ENCODE assay signal across 12 cellular contexts in the genomic region with DNA sequence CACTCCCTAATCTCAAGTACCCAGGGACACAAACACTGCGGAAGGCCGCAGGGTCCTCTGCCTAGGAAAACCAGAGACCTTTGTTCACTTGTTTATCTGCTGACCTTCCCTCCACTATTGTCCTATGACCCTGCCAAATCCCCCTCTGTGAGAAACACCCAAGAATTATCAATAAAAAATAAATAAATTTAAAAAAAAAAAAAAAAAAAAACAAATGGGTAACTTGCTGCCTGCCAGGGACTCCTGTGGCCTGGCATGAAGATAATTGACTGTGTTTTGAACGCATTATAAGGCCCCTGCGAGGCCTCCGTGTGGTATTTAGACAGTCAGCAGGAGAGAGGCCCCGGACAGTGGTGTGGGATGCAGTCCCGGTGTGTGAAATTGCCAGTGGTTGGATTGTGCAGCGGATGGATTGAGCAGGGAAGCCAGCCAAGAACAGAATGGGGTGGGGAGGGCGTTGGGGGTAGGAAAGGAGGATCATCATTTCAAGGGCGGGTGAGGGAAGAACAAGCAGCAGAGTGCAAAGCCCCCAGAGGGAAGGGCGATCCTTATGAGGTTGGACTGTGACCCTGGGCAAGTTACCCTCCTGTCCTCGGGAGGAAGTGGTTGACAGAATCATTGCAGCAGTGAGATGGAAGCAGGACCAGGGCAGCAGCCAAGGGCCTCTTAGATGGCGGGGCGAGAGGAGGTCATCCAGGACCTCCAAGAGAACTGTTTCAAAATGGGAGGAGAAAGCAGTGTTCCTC. TPM values are rescaled to one million over a fixed set of nuclear protein-coding genes. Genes with fewer than 3 reads are reported as not detected.
DNase-seq lines count a peak whose midpoint lies in the region; ATAC-seq, FAIRE-seq and TF ChIP-seq lines count a peak whose summit lies in the region.
"Had no signal": no experiment of that assay in that cellular context is flagged by ENCODE, and none has a peak within 500 bp of the region (broad histone marks: within the 10 kb centered on the region; RNA-seq: fewer than 3 reads in every experiment).

No MANE protein-coding gene starts in this region.

- no peaks in the 10 kb centered on the region for H3K9me3 ChIP-seq in psoas muscle
- H3K9me3 ChIP-seq in kidney (ENCODE audit: control insufficient read depth in 1 of 2, low read length in 2 of 2): no peaks in the 10 kb centered on the region
- H3K9me3 ChIP-seq in trophoblast cell (ENCODE audit: insufficient read depth, low read depth, low read length): peaks cover 6% of the 10 kb centered on the region

- H2AFZ ChIP-seq in trophoblast cell (ENCODE audit: insufficient read depth, low read length, poor library complexity): no peak overlapping the region

- H3K4me1 ChIP-seq in psoas muscle (peaks cover 28% of the 10 kb centered on the region), kidney (ENCODE audit: control insufficient read depth in 1 of 2, insufficient read depth in 1 of 2, low read depth in 1 of 2, low read length in 2 of 2) (peaks cover 0 to 2% of the 10 kb centered on the region in 2 donors), trophoblast cell (ENCODE audit: control insufficient read depth in 1 of 2, insufficient read depth in 2 of 2, low read length in 2 of 2) (peaks cover 0 to 2% of the 10 kb centered on the region in 2 experiments)

- no peak overlapping the region for H2BK12ac ChIP-seq in trophoblast cell (ENCODE audit: low read length)

- no peaks in the 10 kb centered on the region for H3K79me1 ChIP-seq in trophoblast cell (ENCODE audit: low read length)

- H3K4me2 ChIP-seq in trophoblast cell (ENCODE audit: low read length): no peak overlapping the region

- H2BK120ac ChIP-seq in trophoblast cell (ENCODE audit: insufficient read depth, low read length, poor library complexity): no peak overlapping the region

- H3K4me3 ChIP-seq in psoas muscle: no peak overlapping the region
- no peak overlapping the region for H3K4me3 ChIP-seq in kidney (ENCODE audit: low read length in 2 of 2)
- no peak overlapping the region for H3K4me3 ChIP-seq in trophoblast cell (ENCODE audit: low read depth, low read length)

- WGBS in psoas muscle, 3 donors: 14 to 35% (median 25%) methylated on average over 12 of the region's 14 CpGs
- no CpG with 5 or more reads among the region's 14 CpGs for WGBS in trophoblast cell (ENCODE audit: extremely low coverage, insufficient coverage, insufficient read length)

- H3K23ac ChIP-seq in trophoblast cell (ENCODE audit: low read length): no peak overlapping the region

- intact Hi-C loops in psoas muscle (cut with DNase I) (no loop called here), kidney (cut with DNase I) (no loop called here)

- H3K9ac ChIP-seq in kidney (ENCODE audit: low read length in 2 of 2) (no peak overlapping the region), trophoblast cell (ENCODE audit: low read length) (no peak overlapping the region)

- DNase-seq in COR-L47 (lab: John Stamatoyannopoulos, UW) (peak; percentile 26), NCI-H2227 treated with DMSO at 0.1 percent for 48 hours (lab: John Stamatoyannopoulos, UW) (peak; percentile 29), fibroblast of the conjunctiva (ENCODE audit: low read depth) (peak; percentile 34), psoas muscle (peak; percentile 43 to 71), kidney (no peak), trophoblast cell (no peak), OCI-M2 (lab: John Stamatoyannopoulos, UW; ENCODE audit: unreplicated experiment) (no peak)
- DNase-seq: effector memory CD4-positive, alpha-beta T cell; NCI-H226 had no signal

- H3K27ac ChIP-seq in psoas muscle: no peak overlapping the region
- H3K27ac ChIP-seq in kidney (ENCODE audit: low read depth in 2 of 2, low read length in 2 of 2): no peak overlapping the region
- H3K27ac ChIP-seq in trophoblast cell (ENCODE audit: low read depth, low read length): no peak overlapping the region

- H4K91ac ChIP-seq in trophoblast cell (ENCODE audit: low read depth, low read length): no peak overlapping the region

- H3K36me3 ChIP-seq in psoas muscle (ENCODE audit: insufficient read depth in 1 of 2, low read depth in 1 of 2) (peaks cover 0 to 5% of the 10 kb centered on the region in 2 donors), kidney (ENCODE audit: control insufficient read depth in 1 of 2, insufficient read depth in 2 of 2, low read length in 2 of 2) (no peaks in the 10 kb centered on the region), trophoblast cell (ENCODE audit: control insufficient read depth in 1 of 2, insufficient read depth in 2 of 2, low read length in 2 of 2) (peaks cover 2 to 3% of the 10 kb centered on the region in 2 experiments)

- H3K27me3 ChIP-seq in psoas muscle (ENCODE audit: insufficient read depth in 3 of 3, low read length in 2 of 3): no peaks in the 10 kb centered on the region
- no peaks in the 10 kb centered on the region for H3K27me3 ChIP-seq in trophoblast cell (ENCODE audit: insufficient read depth, low read length)

- no peak for FAIRE-seq in kidney (lab: Jason Lieb, UNC)
- FAIRE-seq: G401.6, islet of Langerhans had no signal

- no peaks in the 10 kb centered on the region for H3K79me2 ChIP-seq in trophoblast cell (ENCODE audit: control insufficient read depth, insufficient read depth, low read length, poor library complexity)

- no peak overlapping the region for H2BK5ac ChIP-seq in trophoblast cell (ENCODE audit: low read depth, low read length, poor library complexity)

- TF ChIP-seq CTCF in psoas muscle (IDR thresholded peaks at IDR 0.05) (no peak), kidney (IDR thresholded peaks at IDR 0.05; ENCODE audit: borderline replicate concordance, extremely low read depth, insufficient read depth) (no peak)

- ATAC-seq in psoas muscle (peak; percentile 37 to 82 (median 52)), HG02870 (IDR thresholded peaks at IDR 0.05; ENCODE audit: unreplicated experiment) (no peak)

- H4K12ac ChIP-seq in trophoblast cell (ENCODE audit: low read depth, low read length): no peak overlapping the region

- H4K8ac ChIP-seq in trophoblast cell (ENCODE audit: low read depth, low read length): no peak overlapping the region

- H3K18ac ChIP-seq in trophoblast cell (ENCODE audit: low read length): no peak overlapping the region

- no peak overlapping the region for H2AK5ac ChIP-seq in trophoblast cell (ENCODE audit: low read length)

- no peak overlapping the region for H3K14ac ChIP-seq in trophoblast cell (ENCODE audit: low read length)

- no peak overlapping the region for H3K4ac ChIP-seq in trophoblast cell (ENCODE audit: low read depth, low read length)

RNA-seq across cellular contexts. Expression of a gene that starts 43.3 kb away (rescaled TPM):
- total RNA-seq in psoas muscle (10 to 100 TPM; 19.4 to 47.2 (median 38.4) TPM), kidney (24.4 TPM)
- polyA plus RNA-seq in psoas muscle (100 to 1,000 TPM in 1 of 3 donors, 10 to 100 TPM in 2; 13.5 to 187 (median 25.0) TPM), kidney (ENCODE audit: insufficient read depth, low read depth, low replicate concordance) (13.2 TPM)
- polyA plus RNA-seq in trophoblast cell (2013): 72.3 and 76.8 TPM in 2 replicates

Comparison
In these comparisons a context has a peak if more than half of its experiments do, and no peak if none do; other contexts are left out.
1. DNase-seq: peak in COR-L47 (single experiment), NCI-H2227 treated with DMSO at 0.1 percent for 48 hours (single experiment), fibroblast of the conjunctiva (single experiment) and psoas muscle (2 of 2); none in kidney (single experiment), trophoblast cell (0 of 2) and OCI-M2 (single experiment).